ENCODE assay signal across 27 cellular contexts in the genomic region with DNA sequence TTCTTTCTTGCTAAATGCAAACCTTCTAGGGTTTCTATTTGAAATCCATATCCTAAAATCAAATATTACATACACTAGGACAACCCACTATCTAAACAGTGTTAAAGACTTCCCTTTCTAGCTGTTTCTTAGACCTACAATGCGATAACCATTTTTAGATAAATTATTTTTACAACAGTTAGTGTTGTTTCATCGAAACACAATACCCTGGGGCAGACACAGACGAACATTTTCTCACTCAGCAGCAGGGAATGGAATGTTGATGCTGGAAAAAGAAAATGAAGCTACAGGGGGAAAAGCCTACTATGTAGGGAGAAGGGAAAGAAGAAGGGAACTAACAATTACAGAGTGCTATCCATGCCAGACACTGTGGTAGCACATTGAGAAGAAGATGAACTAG. TPM values are rescaled to one million over a fixed set of nuclear protein-coding genes. Genes with fewer than 3 reads are reported as not detected.
DNase-seq lines count a peak whose midpoint lies in the region; ATAC-seq, FAIRE-seq and TF ChIP-seq lines count a peak whose summit lies in the region.
"Had no signal": no experiment of that assay in that cellular context is flagged by ENCODE, and none has a peak within 500 bp of the region (broad histone marks: within the 10 kb centered on the region; RNA-seq: fewer than 3 reads in every experiment).

No MANE protein-coding gene starts in this region.

- TF ChIP-seq CTCF in K562 (IDR thresholded peaks at IDR 0.05 in 2 of 3, conservative IDR thresholded peaks at IDR 0.05 in 1 of 3; ENCODE audit: insufficient read depth in 2 of 3, low read depth in 1 of 3, low read length in 3 of 3): no peak

- H3K4me1 Mint-ChIP-seq in CD4-positive, CD25-positive, alpha-beta regulatory T cell: peaks cover 13 to 30% (median 21%) of the 10 kb centered on the region in 4 donors
- H3K4me1 Mint-ChIP-seq in activated T-helper 1 cell treated with anti-CD3 and anti-CD28 coated beads, Interleukin-12 subunit alpha, Interleukin-12 subunit beta, Interleukin-2, Interleukin-4 antibody, amounts not matched to agents 30 ng/mL and 10 ng/mL and 1 ng/mL, durations not matched to agents 14 hours and 24 hours and 36 hours (ENCODE audit: low read depth): peaks cover 21% of the 10 kb centered on the region

- WGBS in K562 (ENCODE audit: insufficient coverage, low coverage, missing lambda C conversion rate): 9% methylated on average over 3 of the region's 3 CpGs
- WGBS in mesodermal cell (ENCODE audit: insufficient coverage in 2 of 2), 2 experiments: 50% methylated on average over 2 of the region's 3 CpGs; no CpG with 5 or more reads in 1 of the 2 experiments

- POLR2A ChIA-PET in K562 (lab: Yijun Ruan, JAX): interaction anchor here (0.6 to 1.5 kb wide), 5 partner anchors 9 to 790 kb away, joined by 3 to 4 read pairs (median 4); no protein-coding TSS in a partner anchor

- H3K9me3 Mint-ChIP-seq in CD4-positive, CD25-positive, alpha-beta regulatory T cell: peaks cover 0 to 1% (median 0%) of the 10 kb centered on the region in 7 donors
- no peaks in the 10 kb centered on the region for H3K9me3 Mint-ChIP-seq in activated T-helper 1 cell treated with anti-CD3 and anti-CD28 coated beads, Interleukin-12 subunit alpha, Interleukin-12 subunit beta, Interleukin-2, Interleukin-4 antibody, amounts not matched to agents 30 ng/mL and 10 ng/mL and 1 ng/mL, durations not matched to agents 14 hours and 24 hours and 36 hours
- H3K9me3 Mint-ChIP-seq: H9 had no signal

- peak; percentile 23 for FAIRE-seq in K562 (lab: Jason Lieb, UNC)
- FAIRE-seq: G401.6, GM12892, HepG2 had no signal

- in situ Hi-C loops in K562 (cut with MboI): no loop called here

- no peaks in the 10 kb centered on the region for H3K79me2 ChIP-seq in K562 (ENCODE audit: control insufficient read depth, insufficient read depth, low read length)

- no peak for ATAC-seq in CD4-positive, CD25-positive, alpha-beta regulatory T cell (ENCODE audit: low read depth in 2 of 2)
- peak; percentile 10; the same call in 1 of the 3 replicates for ATAC-seq in K562
- ATAC-seq in GM21381 (IDR thresholded peaks at IDR 0.05; ENCODE audit: unreplicated experiment): no peak
- ATAC-seq: HepG2, PC-3 had no signal

- DNase-seq in CD4-positive, CD25-positive, alpha-beta regulatory T cell: no peak
- DNase-seq in EL (peak; percentile 13), K562 (ENCODE audit: extremely low read depth in 1 of 4, low spot score in 3 of 4) (no peak), dermis blood vessel endothelial cell (no peak), DMS53 (lab: John Stamatoyannopoulos, UW) (no peak)
- no peak for DNase-seq in activated T-helper 1 cell treated with anti-CD3 and anti-CD28 coated beads, Interleukin-12 subunit alpha, Interleukin-12 subunit beta, Interleukin-2, Interleukin-4 antibody, amounts not matched to agents 30 ng/mL and 10 ng/mL and 1 ng/mL, durations not matched to agents 14 hours and 24 hours and 36 hours (ENCODE audit: low spot score)
- DNase-seq: AML-193, C1 segment of cervical spinal cord, Caco-2, DMS 273 treated with DMSO at 0.1 percent for 48 hours, DND-41, GM23248, H9, KG1, NCI-H1092 treated with DMSO at 0.1 percent for 48 hours, NCI-H1436 treated with DMSO at 0.1 percent for 48 hours, NCI-H2029 treated with DMSO at 0.1 percent for 48 hours, NCI-H2171 treated with DMSO at 0.1 percent for 48 hours, NCI-H526, PC-3, Right ventricle myocardium superior had no signal

- H3K9me3 ChIP-seq in CD4-positive, CD25-positive, alpha-beta regulatory T cell (ENCODE audit: control insufficient read depth in 2 of 2, low read length in 2 of 2): no peaks in the 10 kb centered on the region
- H3K9me3 ChIP-seq in K562 (replicated peaks; ENCODE audit: control insufficient read depth, insufficient read depth, low read depth, low read length) (0 out of 2 replicates have a peak, but pooled peaks cover 3% of the 10 kb centered on the region), mesodermal cell (ENCODE audit: control insufficient read depth, low read length) (no peaks in the 10 kb centered on the region)
- H3K9me3 ChIP-seq: Caco-2 had no signal

- H2AFZ ChIP-seq in K562 (ENCODE audit: low read depth, low read length): peak overlapping the region; percentile 78
- H2AFZ ChIP-seq: GM23248 had no signal

- H3K4me3 ChIP-seq in CD4-positive, CD25-positive, alpha-beta regulatory T cell (ENCODE audit: low read depth, low read length): no peak overlapping the region
- H3K4me3 ChIP-seq in K562: no peak overlapping the region
- H3K4me3 ChIP-seq in mesodermal cell (ENCODE audit: extremely low read depth, insufficient read depth, low read length, poor library complexity, severe bottlenecking): no peak overlapping the region
- H3K4me3 ChIP-seq: GM23248 had no signal

- H3K4me1 ChIP-seq in CD4-positive, CD25-positive, alpha-beta regulatory T cell (ENCODE audit: control insufficient read depth, insufficient read depth, low read length, poor library complexity, severe bottlenecking): peaks cover 14% of the 10 kb centered on the region
- peaks cover 27 to 52% of the 10 kb centered on the region in 2 experiments for H3K4me1 ChIP-seq in K562 (replicated peaks in 1 of 2; ENCODE audit: control insufficient read depth in 2 of 2, insufficient read depth in 2 of 2, low read length in 2 of 2)
- peaks cover 4% of the 10 kb centered on the region for H3K4me1 ChIP-seq in mesodermal cell (ENCODE audit: control insufficient read depth, insufficient read depth, low read length, poor library complexity, severe bottlenecking)

- peaks cover 10% of the 10 kb centered on the region for H3K27me3 Mint-ChIP-seq in CD4-positive, CD25-positive, alpha-beta regulatory T cell
- peaks cover 9% of the 10 kb centered on the region for H3K27me3 Mint-ChIP-seq in activated T-helper 1 cell treated with anti-CD3 and anti-CD28 coated beads, Interleukin-12 subunit alpha, Interleukin-12 subunit beta, Interleukin-2, Interleukin-4 antibody, amounts not matched to agents 30 ng/mL and 10 ng/mL and 1 ng/mL, durations not matched to agents 14 hours and 24 hours and 36 hours (ENCODE audit: insufficient read depth)

- H3K27ac ChIP-seq in CD4-positive, CD25-positive, alpha-beta regulatory T cell (ENCODE audit: insufficient read depth, low read length, poor library complexity, severe bottlenecking): no peak overlapping the region
- peak overlapping the region; percentile 47; the same call in 1 of the 3 replicates for H3K27ac ChIP-seq in K562 (ENCODE audit: extremely low read depth, low read depth, low read length)
- H3K27ac ChIP-seq in mesodermal cell (ENCODE audit: low read depth, low read length, severe bottlenecking): peak overlapping the region; percentile 10
- H3K27ac ChIP-seq: GM23248, HL-60 had no signal

- H3K9ac ChIP-seq in K562 (ENCODE audit: insufficient read depth in 1 of 2, low read depth in 2 of 2, low read length in 2 of 2): peak overlapping the region in 1 of 2 experiments; percentile 32; a peak in 1 of 4 replicates
- H3K9ac ChIP-seq: GM23248 had no signal

- CTCF ChIA-PET in K562 (lab: Yijun Ruan, JAX; ENCODE audit: low intra/inter-chr PET ratio): no interaction called here

- BruUV-seq in K562 (replicated peaks; lab: Mats Ljungman, UMichigan): no TSS peak

- H3K27me3 ChIP-seq in CD4-positive, CD25-positive, alpha-beta regulatory T cell (ENCODE audit: control insufficient read depth, insufficient read depth, low read length): no peaks in the 10 kb centered on the region
- H3K27me3 ChIP-seq in K562 (ENCODE audit: control insufficient read depth in 2 of 2, insufficient read depth in 2 of 2, low read length in 2 of 2): no peaks in the 10 kb centered on the region

- no peak for TF ChIP-seq EP300 in K562 (IDR thresholded peaks at IDR 0.05; ENCODE audit: low read length)

- H3K4me2 ChIP-seq in K562 (ENCODE audit: insufficient read depth, low read length): peak overlapping the region; percentile 28; the same call in 1 of the 2 replicates

- peak overlapping the region in 2 of 3 donors; percentile 62 to 81 for H3K27ac Mint-ChIP-seq in CD4-positive, CD25-positive, alpha-beta regulatory T cell
- H3K27ac Mint-ChIP-seq in activated T-helper 1 cell treated with anti-CD3 and anti-CD28 coated beads, Interleukin-12 subunit alpha, Interleukin-12 subunit beta, Interleukin-2, Interleukin-4 antibody, amounts not matched to agents 30 ng/mL and 10 ng/mL and 1 ng/mL, durations not matched to agents 14 hours and 24 hours and 36 hours: no peak overlapping the region
- H3K27ac Mint-ChIP-seq: H9 had no signal

- H4K20me1 ChIP-seq in K562 (replicated peaks; ENCODE audit: control insufficient read depth, insufficient read depth, low read length): no peaks in the 10 kb centered on the region

- intact Hi-C loops in K562 (cut with micrococcal nuclease): no loop called here
- intact Hi-C loops in activated T-helper 1 cell treated with anti-CD3 and anti-CD28 coated beads, Interleukin-12 subunit alpha, Interleukin-12 subunit beta, Interleukin-2, Interleukin-4 antibody, amounts not matched to agents 30 ng/mL and 10 ng/mL and 1 ng/mL, durations not matched to agents 14 hours and 24 hours and 36 hours (cut with micrococcal nuclease): loop anchor here (10.0 kb wide), 1 partner anchor 335 kb away; a partner anchor contains a TSS

- no peaks in the 10 kb centered on the region for H3K36me3 ChIP-seq in CD4-positive, CD25-positive, alpha-beta regulatory T cell (ENCODE audit: control insufficient read depth, insufficient read depth, low read length)
- H3K36me3 ChIP-seq in K562 (ENCODE audit: control insufficient read depth, insufficient read depth, low read length) (no peaks in the 10 kb centered on the region), mesodermal cell (ENCODE audit: control insufficient read depth, insufficient read depth, low read length) (no peaks in the 10 kb centered on the region)

- no peaks in the 10 kb centered on the region for H3K36me3 Mint-ChIP-seq in CD4-positive, CD25-positive, alpha-beta regulatory T cell
- peaks cover under 1% of the 10 kb centered on the region for H3K36me3 Mint-ChIP-seq in activated T-helper 1 cell treated with anti-CD3 and anti-CD28 coated beads, Interleukin-12 subunit alpha, Interleukin-12 subunit beta, Interleukin-2, Interleukin-4 antibody, amounts not matched to agents 30 ng/mL and 10 ng/mL and 1 ng/mL, durations not matched to agents 14 hours and 24 hours and 36 hours (ENCODE audit: low read depth)

- H3K9me1 ChIP-seq in K562 (ENCODE audit: control insufficient read depth, insufficient read depth, low read length): no peaks in the 10 kb centered on the region

- no peak for TF ChIP-seq RAD21 in K562 (CRISPR knock-in tag; conservative IDR thresholded peaks at IDR 0.05 in 1 of 2, IDR thresholded peaks at IDR 0.05 in 1 of 2)

- no peak overlapping the region for H3K4me3 Mint-ChIP-seq in CD4-positive, CD25-positive, alpha-beta regulatory T cell
- no peak overlapping the region for H3K4me3 Mint-ChIP-seq in activated T-helper 1 cell treated with anti-CD3 and anti-CD28 coated beads, Interleukin-12 subunit alpha, Interleukin-12 subunit beta, Interleukin-2, Interleukin-4 antibody, amounts not matched to agents 30 ng/mL and 10 ng/mL and 1 ng/mL, durations not matched to agents 14 hours and 24 hours and 36 hours
- H3K4me3 Mint-ChIP-seq: H9 had no signal

- TF ChIP-seq POLR2A in K562 (conservative IDR thresholded peaks at IDR 0.05): no peak

RNA-seq across cellular contexts. Expression of a gene that starts 6.0 kb away (rescaled TPM):
- 297 TPM for total RNA-seq in CD4-positive, CD25-positive, alpha-beta regulatory T cell
- polyA plus RNA-seq in CD4-positive, CD25-positive, alpha-beta regulatory T cell: 10 to 100 TPM; 22.7 to 29.2 (median 26.4) TPM
- total RNA-seq in K562 (2011; cell fraction: chromatin; rRNA removed; ENCODE audit: low replicate concordance): 151 and 399 TPM in 2 replicates
- total RNA-seq in K562 (2011; cell fraction: nucleolus; rRNA removed): 94.9 and 123 TPM in 2 replicates
- total RNA-seq in K562 (2011; cell fraction: nucleoplasm; rRNA removed): 139 and 141 TPM in 2 replicates
- total RNA-seq in K562 (2014; rRNA removed) (91.9 and 93.1 TPM in 2 replicates), K562 (2014; rRNA removed; fragmentation: Illumina TruSeq; extraction: Trizol) (79.2 and 88.1 TPM in 2 replicates), K562 (2015; rRNA removed; fragmentation: Illumina TruSeq; extraction: Trizol) (90.4 and 92.6 TPM in 2 replicates), K562 (2021) (103 and 108 TPM in 2 replicates), dermis blood vessel endothelial cell (327 and 331 TPM in 2 replicates)
- polyA plus RNA-seq in K562 (2011; rRNA removed) (43.9 and 48.3 TPM in 2 replicates), K562 (2014; fragmentation: Illumina TruSeq; extraction: Trizol) (79.0 and 89.9 TPM in 2 replicates), K562 (2014; fragmentation: Nextera tagmentation; extraction: Ambion mirVana) (10 to 100 TPM; 24.5 to 42.4 TPM), K562 (2014; rRNA removed) (70.7 and 83.4 TPM in 2 replicates)
- polyA plus RNA-seq in K562 (2011; cell fraction: cytosol; rRNA removed): 46.7 and 50.5 TPM in 2 replicates
- 125 and 130 TPM in 2 replicates for polyA plus RNA-seq in K562 (2011; cell fraction: nucleus; rRNA removed)
- 68.9 and 92.0 TPM in 2 replicates for polyA plus RNA-seq in K562 (2012)
- polyA minus RNA-seq in K562 (2011; rRNA and poly(A)+ RNA removed): 115 and 136 TPM in 2 replicates
- polyA minus RNA-seq in K562 (2011; cell fraction: cytosol; rRNA and poly(A)+ RNA removed): 56.8 and 74.4 TPM in 2 replicates
- polyA minus RNA-seq in K562 (2011; cell fraction: nucleus; rRNA and poly(A)+ RNA removed): 75.0 and 142 TPM in 2 replicates
- 40.0 TPM for polyA plus RNA-seq in mesodermal cell (2013, experiment 1 of 2)
- polyA plus RNA-seq in mesodermal cell (2013, experiment 2 of 2): 27.0 TPM
- 67.5 and 76.8 TPM in 2 replicates for total RNA-seq in activated T-helper 1 cell treated with anti-CD3 and anti-CD28 coated beads, Interleukin-12 subunit alpha, Interleukin-12 subunit beta, Interleukin-2, Interleukin-4 antibody, amounts not matched to agents 30 ng/mL and 10 ng/mL and 1 ng/mL, durations not matched to agents 14 hours and 24 hours and 36 hours
